Comparison of ENCODE assay signal across 1 cellular context in genomic region chr5:170849374-170849773, GRCh38.
TF ChIP-seq lines count a peak whose summit lies in the region.

No MANE protein-coding gene starts in this region.

TF ChIP-seq in H1, 55 proteins besides CTCF, POLR2A, EP300 and RAD21:
- TF ChIP-seq TBP (IDR thresholded peaks at IDR 0.05; ENCODE audit: low read depth, low read length) (no peak), RNF2 (IDR thresholded peaks at IDR 0.05; ENCODE audit: borderline replicate concordance, low read depth, low read length, missing control alignments, poor library complexity, severe bottlenecking) (no peak), CTBP2 (IDR thresholded peaks at IDR 0.05; ENCODE audit: borderline replicate concordance, insufficient read depth, insufficient read length, low read length) (no peak), CBX5 (IDR thresholded peaks at IDR 0.05; ENCODE audit: low read depth, low read length) (no peak), CHD1 (IDR thresholded peaks at IDR 0.05; ENCODE audit: low read depth, low read length) (no peak), EZH2 (IDR thresholded peaks at IDR 0.05; ENCODE audit: low read depth, low read length, severe bottlenecking) (no peak), MAX (IDR thresholded peaks at IDR 0.05) (no peak), SUZ12 (IDR thresholded peaks at IDR 0.05; ENCODE audit: low read length) (no peak), HDAC6 (IDR thresholded peaks at IDR 0.05; ENCODE audit: low read depth, low read length) (no peak), NRF1 (IDR thresholded peaks at IDR 0.05; ENCODE audit: low read depth, low read length) (no peak), CEBPB (IDR thresholded peaks at IDR 0.05; ENCODE audit: low read depth, low read length) (no peak), BACH1 (IDR thresholded peaks at IDR 0.05; ENCODE audit: low read length) (no peak), CREB1 (IDR thresholded peaks at IDR 0.05) (no peak), USF2 (IDR thresholded peaks at IDR 0.05; ENCODE audit: low read length) (no peak)
